8 cellular contexts compared by ENCODE assay signal in genomic region chr16:89322381-89323119, GRCh38.
DNase-seq lines count a peak whose midpoint lies in the region; ATAC-seq lines count a peak whose summit lies in the region.

No MANE protein-coding gene starts in this region.

- H3K27me3 Mint-ChIP-seq in activated T-cell treated with anti-CD3 and anti-CD28 coated beads, Interleukin-2, amount 50 U/mL, for 72 hours (ENCODE audit: low read depth), result no peaks in the 10 kb centered on the region
- H3K27me3 Mint-ChIP-seq in effector memory CD8-positive, alpha-beta T cell, result no peaks in the 10 kb centered on the region
- H3K27me3 Mint-ChIP-seq in naive B cell, result no peaks in the 10 kb centered on the region

- no peak for ATAC-seq in activated T-cell treated with anti-CD3 and anti-CD28 coated beads, Interleukin-2, amount 50 U/mL, for 72 hours (replicated peaks in 1 of 2)
- no peak for ATAC-seq in effector memory CD8-positive, alpha-beta T cell (replicated peaks)
- ATAC-seq in naive B cell (ENCODE audit: low read depth in 2 of 2), result no peak
- ATAC-seq in GM21528 (IDR thresholded peaks at IDR 0.05; ENCODE audit: low FRiP score, unreplicated experiment), result no peak

- no peaks in the 10 kb centered on the region for H3K27me3 ChIP-seq in NT2/D1 (ENCODE audit: insufficient read depth, insufficient read length)

- H3K4me3 ChIP-seq in NT2/D1 (ENCODE audit: insufficient read length, low read depth), result no peak overlapping the region

- peaks cover 58% of the 10 kb centered on the region for H3K4me1 ChIP-seq in NT2/D1 (ENCODE audit: insufficient read depth, insufficient read length)

- DNase-seq in activated T-cell treated with anti-CD3 and anti-CD28 coated beads, Interleukin-2, amount 50 U/mL, for 72 hours, result no peak
- no peak for DNase-seq in activated T-cell treated with anti-CD3 and anti-CD28 coated beads, Interleukin-2, amount 50 U/mL, for 1 hour
- peak; percentile 56 for DNase-seq in NT2/D1 (ENCODE audit: low read depth, low spot score)
- no peak for DNase-seq in effector memory CD8-positive, alpha-beta T cell
- no peak for DNase-seq in naive B cell
- DNase-seq in caudate nucleus (lab: John Stamatoyannopoulos, UW), result no peak
- no peak for DNase-seq in NCI-H1694 treated with DMSO at 0.1 percent for 48 hours (lab: John Stamatoyannopoulos, UW)

- H3K36me3 ChIP-seq in NT2/D1 (ENCODE audit: insufficient read depth, insufficient read length, low read length), result peaks cover 9% of the 10 kb centered on the region

- no peaks in the 10 kb centered on the region for H3K9me3 Mint-ChIP-seq in activated T-cell treated with anti-CD3 and anti-CD28 coated beads, Interleukin-2, amount 50 U/mL, for 72 hours
- H3K9me3 Mint-ChIP-seq in effector memory CD8-positive, alpha-beta T cell, result no peaks in the 10 kb centered on the region
- H3K9me3 Mint-ChIP-seq in naive B cell, result no peaks in the 10 kb centered on the region

- peak overlapping the region; percentile 51 to 73 for H3K4me3 Mint-ChIP-seq in activated T-cell treated with anti-CD3 and anti-CD28 coated beads, Interleukin-2, amount 50 U/mL, for 72 hours
- H3K4me3 Mint-ChIP-seq in effector memory CD8-positive, alpha-beta T cell, result peak overlapping the region; percentile 57 to 65
- peak overlapping the region in 1 of 8 donors; percentile 46 for H3K4me3 Mint-ChIP-seq in naive B cell

- H3K36me3 Mint-ChIP-seq in activated T-cell treated with anti-CD3 and anti-CD28 coated beads, Interleukin-2, amount 50 U/mL, for 72 hours (ENCODE audit: insufficient read depth in 2 of 2), result peaks cover 3 to 8% of the 10 kb centered on the region in 2 donors
- peaks cover 42% of the 10 kb centered on the region for H3K36me3 Mint-ChIP-seq in effector memory CD8-positive, alpha-beta T cell (ENCODE audit: insufficient read depth)
- no peaks in the 10 kb centered on the region for H3K36me3 Mint-ChIP-seq in naive B cell

- peak overlapping the region; percentile 51 for H3K9ac ChIP-seq in NT2/D1 (ENCODE audit: insufficient read length, low read depth)

- H3K9me3 ChIP-seq in NT2/D1 (ENCODE audit: insufficient read depth, low read length), result no peaks in the 10 kb centered on the region

- H3K27ac Mint-ChIP-seq in activated T-cell treated with anti-CD3 and anti-CD28 coated beads, Interleukin-2, amount 50 U/mL, for 72 hours, result peak overlapping the region; percentile 85
- peak overlapping the region; percentile 87 to 95 for H3K27ac Mint-ChIP-seq in effector memory CD8-positive, alpha-beta T cell
- H3K27ac Mint-ChIP-seq in naive B cell, result peak overlapping the region in 4 of 6 donors; percentile 37 to 82 (median 62)

- H3K27ac ChIP-seq in caudate nucleus (ENCODE audit: low read depth, low read length), result no peak overlapping the region

- H3K4me1 Mint-ChIP-seq in activated T-cell treated with anti-CD3 and anti-CD28 coated beads, Interleukin-2, amount 50 U/mL, for 72 hours (ENCODE audit: low read depth), result peaks cover 92% of the 10 kb centered on the region
- peaks cover 81 to 84% of the 10 kb centered on the region in 2 donors for H3K4me1 Mint-ChIP-seq in effector memory CD8-positive, alpha-beta T cell (ENCODE audit: low read depth in 2 of 2)
- H3K4me1 Mint-ChIP-seq in naive B cell, result peaks cover 71 to 89% (median 83%) of the 10 kb centered on the region in 3 donors
